1 cellular context compared by ENCODE assay signal in the genomic region with DNA sequence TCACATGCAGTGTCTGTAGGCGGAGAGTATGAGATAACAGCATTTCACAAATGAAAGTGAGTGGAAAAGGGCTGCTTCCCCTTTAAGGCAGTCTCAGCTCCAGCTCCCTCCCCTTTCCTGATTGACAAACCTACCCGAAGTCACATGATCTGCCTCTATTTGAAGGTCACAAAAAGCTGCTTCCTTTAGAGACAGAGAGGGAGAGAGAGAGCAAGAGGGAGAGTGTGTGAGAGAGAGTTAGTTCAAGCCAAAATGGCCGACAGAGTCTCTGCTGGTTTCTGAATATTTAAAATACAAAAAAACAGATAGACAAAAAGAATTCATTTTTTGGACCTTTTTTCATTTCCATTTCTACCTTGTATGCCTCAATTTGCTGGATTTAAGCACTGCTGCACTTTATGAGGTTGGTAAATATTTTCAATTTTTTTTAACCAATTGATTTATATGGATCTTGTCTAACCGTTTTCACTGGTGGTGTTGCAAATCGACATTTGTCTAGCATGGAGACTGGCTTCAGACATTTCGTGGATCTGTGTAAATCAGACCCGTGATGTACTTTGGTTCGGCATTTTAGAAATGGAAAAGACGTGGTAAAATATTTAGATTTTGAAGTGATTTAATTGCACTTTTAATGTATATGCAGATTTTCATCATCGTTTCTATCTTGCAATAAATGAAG.
TF ChIP-seq lines count a peak whose summit lies in the region.

A gene with protein sequence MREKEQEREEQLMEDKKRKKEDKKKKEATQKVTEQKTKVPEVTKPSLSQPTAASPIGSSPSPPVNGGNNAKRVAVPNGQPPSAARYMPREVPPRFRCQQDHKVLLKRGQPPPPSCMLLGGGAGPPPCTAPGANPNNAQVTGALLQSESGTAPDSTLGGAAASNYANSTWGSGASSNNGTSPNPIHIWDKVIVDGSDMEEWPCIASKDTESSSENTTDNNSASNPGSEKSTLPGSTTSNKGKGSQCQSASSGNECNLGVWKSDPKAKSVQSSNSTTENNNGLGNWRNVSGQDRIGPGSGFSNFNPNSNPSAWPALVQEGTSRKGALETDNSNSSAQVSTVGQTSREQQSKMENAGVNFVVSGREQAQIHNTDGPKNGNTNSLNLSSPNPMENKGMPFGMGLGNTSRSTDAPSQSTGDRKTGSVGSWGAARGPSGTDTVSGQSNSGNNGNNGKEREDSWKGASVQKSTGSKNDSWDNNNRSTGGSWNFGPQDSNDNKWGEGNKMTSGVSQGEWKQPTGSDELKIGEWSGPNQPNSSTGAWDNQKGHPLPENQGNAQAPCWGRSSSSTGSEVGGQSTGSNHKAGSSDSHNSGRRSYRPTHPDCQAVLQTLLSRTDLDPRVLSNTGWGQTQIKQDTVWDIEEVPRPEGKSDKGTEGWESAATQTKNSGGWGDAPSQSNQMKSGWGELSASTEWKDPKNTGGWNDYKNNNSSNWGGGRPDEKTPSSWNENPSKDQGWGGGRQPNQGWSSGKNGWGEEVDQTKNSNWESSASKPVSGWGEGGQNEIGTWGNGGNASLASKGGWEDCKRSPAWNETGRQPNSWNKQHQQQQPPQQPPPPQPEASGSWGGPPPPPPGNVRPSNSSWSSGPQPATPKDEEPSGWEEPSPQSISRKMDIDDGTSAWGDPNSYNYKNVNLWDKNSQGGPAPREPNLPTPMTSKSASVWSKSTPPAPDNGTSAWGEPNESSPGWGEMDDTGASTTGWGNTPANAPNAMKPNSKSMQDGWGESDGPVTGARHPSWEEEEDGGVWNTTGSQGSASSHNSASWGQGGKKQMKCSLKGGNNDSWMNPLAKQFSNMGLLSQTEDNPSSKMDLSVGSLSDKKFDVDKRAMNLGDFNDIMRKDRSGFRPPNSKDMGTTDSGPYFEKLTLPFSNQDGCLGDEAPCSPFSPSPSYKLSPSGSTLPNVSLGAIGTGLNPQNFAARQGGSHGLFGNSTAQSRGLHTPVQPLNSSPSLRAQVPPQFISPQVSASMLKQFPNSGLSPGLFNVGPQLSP (N-terminal part only) (plus strand): TSS at position 188 of the 679 bp plus-strand sequence. CDS start 211 bp downstream, at position 399.

TF ChIP-seq in HepG2, 621 proteins besides CTCF, POLR2A, EP300 and RAD21 (continued from another document and continues in another):
- TF ChIP-seq, protein P1, sequence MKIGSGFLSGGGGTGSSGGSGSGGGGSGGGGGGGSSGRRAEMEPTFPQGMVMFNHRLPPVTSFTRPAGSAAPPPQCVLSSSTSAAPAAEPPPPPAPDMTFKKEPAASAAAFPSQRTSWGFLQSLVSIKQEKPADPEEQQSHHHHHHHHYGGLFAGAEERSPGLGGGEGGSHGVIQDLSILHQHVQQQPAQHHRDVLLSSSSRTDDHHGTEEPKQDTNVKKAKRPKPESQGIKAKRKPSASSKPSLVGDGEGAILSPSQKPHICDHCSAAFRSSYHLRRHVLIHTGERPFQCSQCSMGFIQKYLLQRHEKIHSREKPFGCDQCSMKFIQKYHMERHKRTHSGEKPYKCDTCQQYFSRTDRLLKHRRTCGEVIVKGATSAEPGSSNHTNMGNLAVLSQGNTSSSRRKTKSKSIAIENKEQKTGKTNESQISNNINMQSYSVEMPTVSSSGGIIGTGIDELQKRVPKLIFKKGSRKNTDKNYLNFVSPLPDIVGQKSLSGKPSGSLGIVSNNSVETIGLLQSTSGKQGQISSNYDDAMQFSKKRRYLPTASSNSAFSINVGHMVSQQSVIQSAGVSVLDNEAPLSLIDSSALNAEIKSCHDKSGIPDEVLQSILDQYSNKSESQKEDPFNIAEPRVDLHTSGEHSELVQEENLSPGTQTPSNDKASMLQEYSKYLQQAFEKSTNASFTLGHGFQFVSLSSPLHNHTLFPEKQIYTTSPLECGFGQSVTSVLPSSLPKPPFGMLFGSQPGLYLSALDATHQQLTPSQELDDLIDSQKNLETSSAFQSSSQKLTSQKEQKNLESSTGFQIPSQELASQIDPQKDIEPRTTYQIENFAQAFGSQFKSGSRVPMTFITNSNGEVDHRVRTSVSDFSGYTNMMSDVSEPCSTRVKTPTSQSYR (CRISPR knock-in tag; IDR thresholded peaks at IDR 0.05; ENCODE audit: borderline replicate concordance) = peak; percentile 40; the same call in 1 of the 2 replicates
- TF ChIP-seq TCF7L2 (IDR thresholded peaks at IDR 0.05; ENCODE audit: low read depth, low read length) = no peak
- TF ChIP-seq ZNF746 (CRISPR knock-in tag; IDR thresholded peaks at IDR 0.05) = no peak
- peak; percentile 71; the same call in 1 of the 2 replicates for TF ChIP-seq DMAP1 (CRISPR knock-in tag; IDR thresholded peaks at IDR 0.05)
- no peak for TF ChIP-seq ZNF383 (CRISPR knock-in tag; IDR thresholded peaks at IDR 0.05; ENCODE audit: borderline replicate concordance)
- TF ChIP-seq ZFYVE20 (CRISPR knock-in tag; IDR thresholded peaks at IDR 0.05; ENCODE audit: borderline replicate concordance, low read depth) = no peak
- no peak for TF ChIP-seq ONECUT2 (CRISPR knock-in tag; IDR thresholded peaks at IDR 0.05)
- TF ChIP-seq ZNF33A (CRISPR knock-in tag; IDR thresholded peaks at IDR 0.05; ENCODE audit: borderline replicate concordance) = no peak
- no peak for TF ChIP-seq HNF4A (CRISPR knock-in tag; IDR thresholded peaks at IDR 0.05)
- no peak for TF ChIP-seq TAF15 (IDR thresholded peaks at IDR 0.05; ENCODE audit: low read depth, low read length, poor library complexity, severe bottlenecking)
- TF ChIP-seq MBNL3 (CRISPR knock-in tag; conservative IDR thresholded peaks at IDR 0.05) = no peak
- TF ChIP-seq ZNF180 (CRISPR knock-in tag; IDR thresholded peaks at IDR 0.05; ENCODE audit: borderline replicate concordance, low read depth) = no peak
- TF ChIP-seq ARID2 (CRISPR knock-in tag; IDR thresholded peaks at IDR 0.05; ENCODE audit: borderline replicate concordance) = peak; percentile 52; the same call in 1 of the 2 replicates
- no peak for TF ChIP-seq MAFF (IDR thresholded peaks at IDR 0.05; ENCODE audit: low read depth, low read length)
- no peak for TF ChIP-seq ZNF230 (CRISPR knock-in tag; IDR thresholded peaks at IDR 0.05)
- TF ChIP-seq, protein P2, sequence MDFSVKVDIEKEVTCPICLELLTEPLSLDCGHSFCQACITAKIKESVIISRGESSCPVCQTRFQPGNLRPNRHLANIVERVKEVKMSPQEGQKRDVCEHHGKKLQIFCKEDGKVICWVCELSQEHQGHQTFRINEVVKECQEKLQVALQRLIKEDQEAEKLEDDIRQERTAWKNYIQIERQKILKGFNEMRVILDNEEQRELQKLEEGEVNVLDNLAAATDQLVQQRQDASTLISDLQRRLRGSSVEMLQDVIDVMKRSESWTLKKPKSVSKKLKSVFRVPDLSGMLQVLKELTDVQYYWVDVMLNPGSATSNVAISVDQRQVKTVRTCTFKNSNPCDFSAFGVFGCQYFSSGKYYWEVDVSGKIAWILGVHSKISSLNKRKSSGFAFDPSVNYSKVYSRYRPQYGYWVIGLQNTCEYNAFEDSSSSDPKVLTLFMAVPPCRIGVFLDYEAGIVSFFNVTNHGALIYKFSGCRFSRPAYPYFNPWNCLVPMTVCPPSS (IDR thresholded peaks at IDR 0.05) = no peak
- TF ChIP-seq JARID2 (CRISPR knock-in tag; IDR thresholded peaks at IDR 0.05; ENCODE audit: insufficient replicate concordance) = no peak
- TF ChIP-seq, protein P3, sequence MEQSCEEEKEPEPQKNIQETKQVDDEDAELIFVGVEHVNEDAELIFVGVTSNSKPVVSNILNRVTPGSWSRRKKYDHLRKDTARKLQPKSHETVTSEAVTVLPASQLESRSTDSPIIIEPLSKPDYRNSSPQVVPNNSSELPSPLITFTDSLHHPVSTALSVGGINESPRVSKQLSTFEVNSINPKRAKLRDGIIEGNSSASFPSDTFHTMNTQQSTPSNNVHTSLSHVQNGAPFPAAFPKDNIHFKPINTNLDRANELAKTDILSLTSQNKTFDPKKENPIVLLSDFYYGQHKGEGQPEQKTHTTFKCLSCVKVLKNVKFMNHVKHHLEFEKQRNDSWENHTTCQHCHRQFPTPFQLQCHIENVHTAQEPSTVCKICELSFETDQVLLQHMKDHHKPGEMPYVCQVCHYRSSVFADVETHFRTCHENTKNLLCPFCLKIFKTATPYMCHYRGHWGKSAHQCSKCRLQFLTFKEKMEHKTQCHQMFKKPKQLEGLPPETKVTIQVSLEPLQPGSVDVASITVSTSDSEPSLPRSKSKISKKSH (CRISPR knock-in tag; IDR thresholded peaks at IDR 0.05; ENCODE audit: borderline replicate concordance) = no peak
- TF ChIP-seq ZSCAN12 (CRISPR knock-in tag; IDR thresholded peaks at IDR 0.05) = 0 out of 2 replicates have a peak, but pooled peaks have one; percentile 72
- TF ChIP-seq ZMAT3 (CRISPR knock-in tag; conservative IDR thresholded peaks at IDR 0.05) = no peak
- no peak for TF ChIP-seq U2AF1 (optimal IDR thresholded peaks at IDR 0.05; ENCODE audit: low read depth, low read length)
- TF ChIP-seq ZNF619 (CRISPR knock-in tag; IDR thresholded peaks at IDR 0.05) = no peak
- no peak for TF ChIP-seq ZNF761 (CRISPR knock-in tag; conservative IDR thresholded peaks at IDR 0.05)
- no peak for TF ChIP-seq MED13 (CRISPR knock-in tag; IDR thresholded peaks at IDR 0.05)
- TF ChIP-seq, protein P4, sequence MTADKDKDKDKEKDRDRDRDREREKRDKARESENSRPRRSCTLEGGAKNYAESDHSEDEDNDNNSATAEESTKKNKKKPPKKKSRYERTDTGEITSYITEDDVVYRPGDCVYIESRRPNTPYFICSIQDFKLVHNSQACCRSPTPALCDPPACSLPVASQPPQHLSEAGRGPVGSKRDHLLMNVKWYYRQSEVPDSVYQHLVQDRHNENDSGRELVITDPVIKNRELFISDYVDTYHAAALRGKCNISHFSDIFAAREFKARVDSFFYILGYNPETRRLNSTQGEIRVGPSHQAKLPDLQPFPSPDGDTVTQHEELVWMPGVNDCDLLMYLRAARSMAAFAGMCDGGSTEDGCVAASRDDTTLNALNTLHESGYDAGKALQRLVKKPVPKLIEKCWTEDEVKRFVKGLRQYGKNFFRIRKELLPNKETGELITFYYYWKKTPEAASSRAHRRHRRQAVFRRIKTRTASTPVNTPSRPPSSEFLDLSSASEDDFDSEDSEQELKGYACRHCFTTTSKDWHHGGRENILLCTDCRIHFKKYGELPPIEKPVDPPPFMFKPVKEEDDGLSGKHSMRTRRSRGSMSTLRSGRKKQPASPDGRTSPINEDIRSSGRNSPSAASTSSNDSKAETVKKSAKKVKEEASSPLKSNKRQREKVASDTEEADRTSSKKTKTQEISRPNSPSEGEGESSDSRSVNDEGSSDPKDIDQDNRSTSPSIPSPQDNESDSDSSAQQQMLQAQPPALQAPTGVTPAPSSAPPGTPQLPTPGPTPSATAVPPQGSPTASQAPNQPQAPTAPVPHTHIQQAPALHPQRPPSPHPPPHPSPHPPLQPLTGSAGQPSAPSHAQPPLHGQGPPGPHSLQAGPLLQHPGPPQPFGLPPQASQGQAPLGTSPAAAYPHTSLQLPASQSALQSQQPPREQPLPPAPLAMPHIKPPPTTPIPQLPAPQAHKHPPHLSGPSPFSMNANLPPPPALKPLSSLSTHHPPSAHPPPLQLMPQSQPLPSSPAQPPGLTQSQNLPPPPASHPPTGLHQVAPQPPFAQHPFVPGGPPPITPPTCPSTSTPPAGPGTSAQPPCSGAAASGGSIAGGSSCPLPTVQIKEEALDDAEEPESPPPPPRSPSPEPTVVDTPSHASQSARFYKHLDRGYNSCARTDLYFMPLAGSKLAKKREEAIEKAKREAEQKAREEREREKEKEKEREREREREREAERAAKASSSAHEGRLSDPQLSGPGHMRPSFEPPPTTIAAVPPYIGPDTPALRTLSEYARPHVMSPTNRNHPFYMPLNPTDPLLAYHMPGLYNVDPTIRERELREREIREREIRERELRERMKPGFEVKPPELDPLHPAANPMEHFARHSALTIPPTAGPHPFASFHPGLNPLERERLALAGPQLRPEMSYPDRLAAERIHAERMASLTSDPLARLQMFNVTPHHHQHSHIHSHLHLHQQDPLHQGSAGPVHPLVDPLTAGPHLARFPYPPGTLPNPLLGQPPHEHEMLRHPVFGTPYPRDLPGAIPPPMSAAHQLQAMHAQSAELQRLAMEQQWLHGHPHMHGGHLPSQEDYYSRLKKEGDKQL (CRISPR knock-in tag; IDR thresholded peaks at IDR 0.05; ENCODE audit: low read depth) = 0 out of 2 replicates have a peak, but pooled peaks have one; percentile 35
- no peak for TF ChIP-seq FOSL1 (CRISPR knock-in tag; IDR thresholded peaks at IDR 0.05; ENCODE audit: borderline replicate concordance)
- no peak for TF ChIP-seq ZNF549 (CRISPR knock-in tag; IDR thresholded peaks at IDR 0.05)
- no peak for TF ChIP-seq NFE2L1 (CRISPR knock-in tag; IDR thresholded peaks at IDR 0.05; ENCODE audit: borderline replicate concordance)
- TF ChIP-seq, protein P5, sequence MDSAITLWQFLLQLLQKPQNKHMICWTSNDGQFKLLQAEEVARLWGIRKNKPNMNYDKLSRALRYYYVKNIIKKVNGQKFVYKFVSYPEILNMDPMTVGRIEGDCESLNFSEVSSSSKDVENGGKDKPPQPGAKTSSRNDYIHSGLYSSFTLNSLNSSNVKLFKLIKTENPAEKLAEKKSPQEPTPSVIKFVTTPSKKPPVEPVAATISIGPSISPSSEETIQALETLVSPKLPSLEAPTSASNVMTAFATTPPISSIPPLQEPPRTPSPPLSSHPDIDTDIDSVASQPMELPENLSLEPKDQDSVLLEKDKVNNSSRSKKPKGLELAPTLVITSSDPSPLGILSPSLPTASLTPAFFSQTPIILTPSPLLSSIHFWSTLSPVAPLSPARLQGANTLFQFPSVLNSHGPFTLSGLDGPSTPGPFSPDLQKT (CRISPR knock-in tag; IDR thresholded peaks at IDR 0.05; ENCODE audit: borderline replicate concordance) = no peak
- TF ChIP-seq ZNF143 (CRISPR knock-in tag; IDR thresholded peaks at IDR 0.05) = no peak
- TF ChIP-seq, protein P6, sequence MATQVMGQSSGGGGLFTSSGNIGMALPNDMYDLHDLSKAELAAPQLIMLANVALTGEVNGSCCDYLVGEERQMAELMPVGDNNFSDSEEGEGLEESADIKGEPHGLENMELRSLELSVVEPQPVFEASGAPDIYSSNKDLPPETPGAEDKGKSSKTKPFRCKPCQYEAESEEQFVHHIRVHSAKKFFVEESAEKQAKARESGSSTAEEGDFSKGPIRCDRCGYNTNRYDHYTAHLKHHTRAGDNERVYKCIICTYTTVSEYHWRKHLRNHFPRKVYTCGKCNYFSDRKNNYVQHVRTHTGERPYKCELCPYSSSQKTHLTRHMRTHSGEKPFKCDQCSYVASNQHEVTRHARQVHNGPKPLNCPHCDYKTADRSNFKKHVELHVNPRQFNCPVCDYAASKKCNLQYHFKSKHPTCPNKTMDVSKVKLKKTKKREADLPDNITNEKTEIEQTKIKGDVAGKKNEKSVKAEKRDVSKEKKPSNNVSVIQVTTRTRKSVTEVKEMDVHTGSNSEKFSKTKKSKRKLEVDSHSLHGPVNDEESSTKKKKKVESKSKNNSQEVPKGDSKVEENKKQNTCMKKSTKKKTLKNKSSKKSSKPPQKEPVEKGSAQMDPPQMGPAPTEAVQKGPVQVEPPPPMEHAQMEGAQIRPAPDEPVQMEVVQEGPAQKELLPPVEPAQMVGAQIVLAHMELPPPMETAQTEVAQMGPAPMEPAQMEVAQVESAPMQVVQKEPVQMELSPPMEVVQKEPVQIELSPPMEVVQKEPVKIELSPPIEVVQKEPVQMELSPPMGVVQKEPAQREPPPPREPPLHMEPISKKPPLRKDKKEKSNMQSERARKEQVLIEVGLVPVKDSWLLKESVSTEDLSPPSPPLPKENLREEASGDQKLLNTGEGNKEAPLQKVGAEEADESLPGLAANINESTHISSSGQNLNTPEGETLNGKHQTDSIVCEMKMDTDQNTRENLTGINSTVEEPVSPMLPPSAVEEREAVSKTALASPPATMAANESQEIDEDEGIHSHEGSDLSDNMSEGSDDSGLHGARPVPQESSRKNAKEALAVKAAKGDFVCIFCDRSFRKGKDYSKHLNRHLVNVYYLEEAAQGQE (IDR thresholded peaks at IDR 0.05; ENCODE audit: borderline replicate concordance in 1 of 2, low read depth in 1 of 2, low read length in 2 of 2) = peak in 1 of 2 experiments; percentile 73; a peak in 2 of 4 replicates
- TF ChIP-seq ZNF354B (CRISPR knock-in tag; IDR thresholded peaks at IDR 0.05) = no peak
- TF ChIP-seq DNMT3B (CRISPR knock-in tag; conservative IDR thresholded peaks at IDR 0.05) = no peak
- no peak for TF ChIP-seq SAFB2 (CRISPR knock-in tag; IDR thresholded peaks at IDR 0.05; ENCODE audit: borderline replicate concordance, low read depth)
- no peak for TF ChIP-seq KLF15 (CRISPR knock-in tag; IDR thresholded peaks at IDR 0.05; ENCODE audit: borderline replicate concordance)
- peak; percentile 83; the same call in 1 of the 2 replicates for TF ChIP-seq RAD51 (IDR thresholded peaks at IDR 0.05; ENCODE audit: borderline replicate concordance)
